In the genomic region with DNA sequence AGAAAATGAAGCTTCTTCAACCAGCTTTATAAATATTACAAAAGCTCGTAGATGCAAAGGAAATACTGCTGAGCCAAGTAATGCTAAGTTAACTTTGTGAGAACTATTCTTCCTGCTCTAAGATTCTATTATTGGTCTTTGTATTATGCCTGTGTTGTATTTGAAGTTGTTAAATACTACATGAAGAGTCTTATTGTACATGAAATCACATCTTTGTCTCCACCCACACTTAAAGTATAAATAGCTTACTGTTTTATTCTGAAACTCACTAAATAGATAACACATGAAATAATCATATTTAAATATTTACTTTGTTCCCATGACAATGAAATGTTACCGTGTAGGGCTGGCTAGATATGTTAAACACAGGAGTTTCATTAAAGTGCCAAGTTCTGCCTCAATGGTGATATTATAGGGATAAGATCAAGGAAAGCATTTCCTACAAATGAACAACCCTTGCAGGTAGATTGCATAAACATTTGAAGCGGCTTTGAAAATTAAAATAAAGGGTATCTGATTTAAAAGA, we compare ENCODE assay signal across 24 cellular contexts.
"Had no signal": no experiment of that assay in that cellular context is flagged by ENCODE, and none has a peak within 500 bp of the region (broad histone marks: within the 10 kb centered on the region; RNA-seq: fewer than 3 reads in every experiment).

No MANE protein-coding gene starts in this region.

- ATAC-seq: effector memory CD8-positive, alpha-beta T cell; natural killer cell treated with Interleukin-12 subunit alpha and Interleukin-12 subunit beta and Interleukin-15 and Interleukin-18, amount 100 ng/mL, for 72 hours; right lobe of liver; stimulated activated naive B cell treated with anti-CD40 and anti-IgM and Interleukin-4, amounts not matched to agents 10 μg/mL and 1 μg/mL and 100 μg/mL, for 72 hours had no signal

- H3K36me3 ChIP-seq: esophagus squamous epithelium, neutrophil, right lobe of liver, thoracic aorta, tibial nerve, upper lobe of left lung had no signal

- H3K9me3 ChIP-seq: esophagus squamous epithelium, neutrophil, right lobe of liver, thoracic aorta, tibial nerve, upper lobe of left lung had no signal

- H3K27me3 ChIP-seq: esophagus squamous epithelium, neutrophil, right lobe of liver, tibial nerve, upper lobe of left lung had no signal

- H3K4me3 ChIP-seq: esophagus squamous epithelium, lung, right lobe of liver, thoracic aorta, tibial nerve, upper lobe of left lung had no signal

- H3K27ac ChIP-seq: esophagus squamous epithelium, neutrophil, parathyroid adenoma, right lobe of liver, thoracic aorta, tibial nerve, upper lobe of left lung had no signal

- FAIRE-seq: endometrium, frontal cortex, small intestine, urothelium cell line had no signal

- DNase-seq: cortex of kidney; effector memory CD8-positive, alpha-beta T cell; erythroblast; esophagus squamous epithelium; hypothalamus; immature natural killer cell; islet precursor cell; kidney glomerular epithelial cell; naive B cell; right lobe of liver; small intestine; stimulated activated CD4-positive, alpha-beta T cell treated with anti-CD3 and anti-CD28 coated beads, Interleukin-15, amount 100 ng/mL, for 24 hours; stimulated activated CD4-positive, alpha-beta T cell treated with anti-CD3 and anti-CD28 coated beads, Interleukin-2, amount 100 ng/mL, for 48 hours; stimulated activated naive B cell treated with anti-CD40 and anti-IgM and Interleukin-4, amounts not matched to agents 10 μg/mL and 1 μg/mL and 100 μg/mL, for 72 hours; upper lobe of left lung had no signal

- H3K4me1 ChIP-seq: esophagus squamous epithelium, parathyroid adenoma, right lobe of liver, tibial nerve, upper lobe of left lung had no signal
